In the genomic region with DNA sequence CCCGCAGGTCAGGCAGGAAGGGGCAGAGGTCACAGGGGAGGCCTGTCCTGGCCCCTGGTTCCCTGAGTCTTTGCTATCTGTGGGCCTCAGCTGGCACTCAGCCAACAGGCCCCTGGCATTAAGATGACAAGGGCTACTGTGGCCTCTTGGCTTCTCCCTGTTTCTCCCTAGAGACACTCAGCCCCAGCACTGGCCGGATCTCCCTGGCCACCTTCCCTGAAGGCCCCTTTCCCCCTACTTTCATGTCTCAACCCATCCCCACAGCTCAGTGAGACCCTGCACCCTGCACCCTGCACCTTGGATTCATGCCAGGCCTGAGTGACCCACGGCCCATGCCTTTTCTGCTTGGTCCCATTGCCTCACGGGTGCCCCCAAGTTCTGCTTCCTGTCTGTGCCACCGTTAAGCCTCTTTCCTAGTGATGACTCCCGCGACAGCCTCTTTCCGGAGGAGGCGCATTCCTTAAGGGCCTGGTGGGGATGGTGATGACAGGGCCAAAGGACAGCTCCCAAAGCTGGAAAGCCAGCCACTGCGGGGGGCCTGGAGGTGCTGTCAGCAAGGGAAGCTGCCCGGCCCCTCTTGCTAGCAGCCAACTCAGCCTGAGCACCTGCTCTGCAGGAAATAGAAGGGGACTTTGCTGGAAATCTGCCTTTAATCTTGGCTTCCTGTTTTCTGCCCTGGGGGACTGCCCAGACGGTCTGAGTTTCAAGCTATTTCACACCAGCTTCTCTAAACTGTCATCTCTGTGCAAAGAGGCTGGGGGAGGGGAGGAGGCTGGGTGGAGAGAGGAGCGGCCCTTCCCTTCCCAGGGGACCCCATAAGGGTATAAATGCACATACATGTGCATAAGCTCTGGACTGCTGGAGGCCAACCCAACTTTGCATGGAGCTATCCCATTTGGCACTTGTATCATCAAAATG, we compare ENCODE assay signal across 8 cellular contexts. TPM values are rescaled to one million over a fixed set of nuclear protein-coding genes. Genes with fewer than 3 reads are reported as not detected.
DNase-seq lines count a peak whose midpoint lies in the region; ATAC-seq and TF ChIP-seq lines count a peak whose summit lies in the region.

No MANE protein-coding gene starts in this region.

- H3K4me3 Mint-ChIP-seq in CD8-positive, alpha-beta T cell, result peak overlapping the region; percentile 77
- H3K4me3 Mint-ChIP-seq in memory B cell, result peak overlapping the region; percentile 77

- H3K4me1 Mint-ChIP-seq in CD8-positive, alpha-beta T cell (ENCODE audit: low read depth), result peaks cover 72% of the 10 kb centered on the region
- peaks cover 58% of the 10 kb centered on the region for H3K4me1 Mint-ChIP-seq in memory B cell

- intact Hi-C loops in CD8-positive, alpha-beta T cell (cut with DNase I, micrococcal nuclease), result no loop called here

- no peaks in the 10 kb centered on the region for H3K36me3 ChIP-seq in CD8-positive, alpha-beta T cell (ENCODE audit: insufficient read depth, low read length)

- peak overlapping the region; percentile 31 for H3K4me3 ChIP-seq in CD8-positive, alpha-beta T cell (ENCODE audit: low read depth, low read length)

- peaks cover 3% of the 10 kb centered on the region for H3K36me3 Mint-ChIP-seq in CD8-positive, alpha-beta T cell
- H3K36me3 Mint-ChIP-seq in memory B cell, result no peaks in the 10 kb centered on the region

- H3K27ac Mint-ChIP-seq in CD8-positive, alpha-beta T cell, result peak overlapping the region; percentile 92
- peak overlapping the region; percentile 99 for H3K27ac Mint-ChIP-seq in memory B cell

- no peaks in the 10 kb centered on the region for H3K9me3 Mint-ChIP-seq in CD8-positive, alpha-beta T cell
- H3K9me3 Mint-ChIP-seq in memory B cell, result no peaks in the 10 kb centered on the region

- peak in 5 of 7 experiments; percentile 50 to 78 (median 65) for DNase-seq in CD8-positive, alpha-beta T cell
- peak; percentile 50 for DNase-seq in activated naive CD4-positive, alpha-beta T cell treated with anti-CD3 and anti-CD28 coated beads, Interleukin-2, amount 50 U/mL, for 16 hours
- DNase-seq in memory B cell (ENCODE audit: low spot score in 2 of 2) (peak; percentile 75 to 82), NCI-H82 (lab: John Stamatoyannopoulos, UW) (no peak), SHP77 (lab: John Stamatoyannopoulos, UW) (no peak), NCI-H748 (lab: John Stamatoyannopoulos, UW; ENCODE audit: unreplicated experiment) (no peak)

- H3K4me1 ChIP-seq in CD8-positive, alpha-beta T cell (ENCODE audit: insufficient read depth, low read length), result peaks cover 77% of the 10 kb centered on the region

- no peaks in the 10 kb centered on the region for H3K9me3 ChIP-seq in CD8-positive, alpha-beta T cell (ENCODE audit: low read length)

- peak; percentile 22 for ATAC-seq in CD8-positive, alpha-beta T cell
- ATAC-seq in GM21723 (IDR thresholded peaks at IDR 0.05; ENCODE audit: unreplicated experiment) (peak; percentile 37), memory B cell (ENCODE audit: low read depth) (peak; percentile 71)

- CTCF ChIA-PET in CD8-positive, alpha-beta T cell (lab: Charles Lee), result interaction anchor here (0.8 to 36.6 kb wide), 9 partner anchors 8 to 174 kb away, joined by 3 to 1956 read pairs (median 9); a partner anchor contains a TSS

- no peaks in the 10 kb centered on the region for H3K27me3 Mint-ChIP-seq in CD8-positive, alpha-beta T cell (ENCODE audit: low read depth)
- H3K27me3 Mint-ChIP-seq in memory B cell, result no peaks in the 10 kb centered on the region

- POLR2A ChIA-PET in CD8-positive, alpha-beta T cell (lab: Charles Lee), result interaction anchor here (0.5 to 21.8 kb wide), 8 partner anchors 17 to 665 kb away, joined by 3 to 512 read pairs (median 4); a partner anchor contains a TSS

- peak overlapping the region; percentile 43 for H3K27ac ChIP-seq in CD8-positive, alpha-beta T cell (ENCODE audit: low read depth, low read length)

- no peaks in the 10 kb centered on the region for H3K27me3 ChIP-seq in CD8-positive, alpha-beta T cell (ENCODE audit: insufficient read depth, low read length)

- no peak for TF ChIP-seq CTCF in CD8-positive, alpha-beta T cell (IDR thresholded peaks at IDR 0.05)

TF ChIP-seq in PFSK-1, 5 proteins besides CTCF, POLR2A, EP300 and RAD21:
- TF ChIP-seq TAF1 (IDR thresholded peaks at IDR 0.05; ENCODE audit: borderline replicate concordance, insufficient read depth, low read length) (no peak), SIN3A (IDR thresholded peaks at IDR 0.05; ENCODE audit: borderline replicate concordance, insufficient read depth, low read length) (no peak), FOXP2 (optimal IDR thresholded peaks at IDR 0.05; ENCODE audit: borderline replicate concordance, extremely low read depth, extremely low read length, insufficient read depth) (peak; percentile 43), POLR2AphosphoS5 (IDR thresholded peaks at IDR 0.05; ENCODE audit: low read depth, low read length) (no peak)
- TF ChIP-seq, protein P1, sequence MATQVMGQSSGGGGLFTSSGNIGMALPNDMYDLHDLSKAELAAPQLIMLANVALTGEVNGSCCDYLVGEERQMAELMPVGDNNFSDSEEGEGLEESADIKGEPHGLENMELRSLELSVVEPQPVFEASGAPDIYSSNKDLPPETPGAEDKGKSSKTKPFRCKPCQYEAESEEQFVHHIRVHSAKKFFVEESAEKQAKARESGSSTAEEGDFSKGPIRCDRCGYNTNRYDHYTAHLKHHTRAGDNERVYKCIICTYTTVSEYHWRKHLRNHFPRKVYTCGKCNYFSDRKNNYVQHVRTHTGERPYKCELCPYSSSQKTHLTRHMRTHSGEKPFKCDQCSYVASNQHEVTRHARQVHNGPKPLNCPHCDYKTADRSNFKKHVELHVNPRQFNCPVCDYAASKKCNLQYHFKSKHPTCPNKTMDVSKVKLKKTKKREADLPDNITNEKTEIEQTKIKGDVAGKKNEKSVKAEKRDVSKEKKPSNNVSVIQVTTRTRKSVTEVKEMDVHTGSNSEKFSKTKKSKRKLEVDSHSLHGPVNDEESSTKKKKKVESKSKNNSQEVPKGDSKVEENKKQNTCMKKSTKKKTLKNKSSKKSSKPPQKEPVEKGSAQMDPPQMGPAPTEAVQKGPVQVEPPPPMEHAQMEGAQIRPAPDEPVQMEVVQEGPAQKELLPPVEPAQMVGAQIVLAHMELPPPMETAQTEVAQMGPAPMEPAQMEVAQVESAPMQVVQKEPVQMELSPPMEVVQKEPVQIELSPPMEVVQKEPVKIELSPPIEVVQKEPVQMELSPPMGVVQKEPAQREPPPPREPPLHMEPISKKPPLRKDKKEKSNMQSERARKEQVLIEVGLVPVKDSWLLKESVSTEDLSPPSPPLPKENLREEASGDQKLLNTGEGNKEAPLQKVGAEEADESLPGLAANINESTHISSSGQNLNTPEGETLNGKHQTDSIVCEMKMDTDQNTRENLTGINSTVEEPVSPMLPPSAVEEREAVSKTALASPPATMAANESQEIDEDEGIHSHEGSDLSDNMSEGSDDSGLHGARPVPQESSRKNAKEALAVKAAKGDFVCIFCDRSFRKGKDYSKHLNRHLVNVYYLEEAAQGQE (IDR thresholded peaks at IDR 0.05; ENCODE audit: insufficient read depth in 1 of 2, low read depth in 2 of 2, low read length in 2 of 2), result peak in 1 of 2 experiments; percentile 57; a peak in 1 of 4 replicates
TF ChIP-seq in PFSK-1: peak in this region for 2.

RNA-seq across cellular contexts. Expression of a gene that starts 4.8 kb away (rescaled TPM):
- 100 to 1,000 TPM in 1 of 2 experiments, 10 to 100 TPM in 1; 99.5 to 118 TPM for total RNA-seq in CD8-positive, alpha-beta T cell
- polyA plus RNA-seq in PFSK-1 (2012; ENCODE audit: insufficient read length, low read depth), result 241 TPM

RNA-seq across cellular contexts. Expression of a gene that starts 28.5 kb away (rescaled TPM):
- total RNA-seq in CD8-positive, alpha-beta T cell, result not detected
- not detected for polyA plus RNA-seq in PFSK-1 (2012; ENCODE audit: insufficient read length, low read depth)

RNA-seq across cellular contexts. Expression of a gene that starts 35.5 kb away (rescaled TPM):
- total RNA-seq in CD8-positive, alpha-beta T cell, result not detected
- polyA plus RNA-seq in PFSK-1 (2012; ENCODE audit: insufficient read length, low read depth), result not detected

RNA-seq across cellular contexts. Expression of a gene that starts 49.3 kb away (rescaled TPM):
- total RNA-seq in CD8-positive, alpha-beta T cell, result under 1 TPM; 0.19 to 0.36 TPM
- not detected for polyA plus RNA-seq in PFSK-1 (2012; ENCODE audit: insufficient read length, low read depth)

RNA-seq across cellular contexts. Expression of a gene that starts 51.8 kb away (rescaled TPM):
- total RNA-seq in CD8-positive, alpha-beta T cell, result not detected
- 3.0 TPM for polyA plus RNA-seq in PFSK-1 (2012; ENCODE audit: insufficient read length, low read depth)

Comparison
In these comparisons a context has a peak if more than half of its experiments do, and no peak if none do; other contexts are left out.
1. DNase-seq: peak in CD8-positive, alpha-beta T cell (5 of 7), activated naive CD4-positive, alpha-beta T cell treated with anti-CD3 and anti-CD28 coated beads, Interleukin-2, amount 50 U/mL, for 16 hours (single experiment) and memory B cell (2 of 2); none in NCI-H82 (single experiment), SHP77 (0 of 2) and NCI-H748 (single experiment).
2. Peak in every context shown above with its lines, with median percentiles within 50 percentile points of each other: ATAC-seq.